ENCODE assay signal across 10 cellular contexts in the genomic region with DNA sequence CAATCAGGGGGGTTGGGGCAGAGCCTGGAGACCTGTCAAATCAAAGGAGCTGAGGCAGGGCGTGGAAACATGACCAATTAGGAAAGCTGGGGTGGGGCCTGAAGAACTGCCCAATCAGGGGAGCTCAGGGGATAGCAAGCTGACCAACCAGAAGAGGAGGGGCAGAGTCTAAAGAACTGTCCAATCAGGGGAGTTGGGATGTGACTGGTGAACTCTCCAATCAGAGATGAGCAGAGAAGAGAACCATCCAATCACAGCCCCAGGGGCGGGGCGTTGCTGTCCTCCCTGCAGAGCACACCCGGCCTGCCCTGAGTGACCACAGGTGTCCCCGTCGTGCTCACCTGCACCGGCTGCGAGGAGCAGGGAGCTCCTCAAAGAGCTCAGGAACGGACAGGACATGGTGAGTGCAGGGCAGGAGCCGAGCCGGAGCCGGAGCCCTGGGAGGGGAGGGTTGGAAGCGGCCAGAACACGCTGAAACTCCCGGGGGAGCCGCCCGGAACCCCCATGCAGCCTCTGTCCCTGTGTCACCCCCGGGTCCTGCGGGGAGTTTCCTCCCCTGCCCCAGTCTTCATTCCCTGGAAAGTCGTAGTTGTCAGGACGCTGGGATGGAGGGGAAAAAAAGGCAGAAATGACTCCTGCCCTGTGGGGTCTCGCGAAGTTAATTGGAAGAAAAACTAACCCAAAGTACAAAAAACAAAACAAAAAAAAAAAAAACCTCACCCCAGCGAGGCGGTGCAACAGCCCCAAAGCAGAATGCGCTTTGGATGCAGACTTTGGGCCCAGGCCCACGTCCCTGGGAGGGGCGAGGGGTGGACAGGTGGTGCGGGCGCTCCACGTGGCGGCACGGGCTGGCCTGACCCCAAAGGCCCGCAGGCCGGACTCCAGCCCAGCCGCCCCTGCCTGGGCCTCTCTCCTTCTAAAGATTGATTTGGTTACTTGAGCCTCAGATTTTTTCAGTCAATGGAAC. TPM values are rescaled to one million over a fixed set of nuclear protein-coding genes. Genes with fewer than 3 reads are reported as not detected.
A peak's percentile ranks its signal among the peaks of the same experiment; 100 is the strongest.
DNase-seq lines count a peak whose midpoint lies in the region; ATAC-seq and TF ChIP-seq lines count a peak whose summit lies in the region.
"Had no signal": no experiment of that assay in that cellular context is flagged by ENCODE, and none has a peak within 500 bp of the region (broad histone marks: within the 10 kb centered on the region; RNA-seq: fewer than 3 reads in every experiment).

A gene (plus strand): TSS at position 311 of the 967 bp plus-strand sequence. CDS start 87 bp downstream, at position 398.

- DNase-seq in right cardiac atrium: peak in 2 of 3 donors; percentile 28 to 57
- DNase-seq in left ventricle myocardium inferior: no peak
- peak; percentile 57 for DNase-seq in NCI-H446 treated with DMSO at 0.1 percent for 48 hours (lab: John Stamatoyannopoulos, UW)
- DNase-seq in cerebellar nuclear complex (lab: John Stamatoyannopoulos, UW): peak; percentile 99
- peak; percentile 95 for DNase-seq in testis
- DNase-seq in effector memory CD8-positive, alpha-beta T cell: no peak
- no peak for DNase-seq in central memory CD4-positive, alpha-beta T cell
- DNase-seq in ACHN: no peak
- DNase-seq: stimulated activated CD4-positive, alpha-beta T cell treated with anti-CD3 and anti-CD28 coated beads, Interleukin-15, amount 100 ng/mL, for 24 hours had no signal

- H3K27ac Mint-ChIP-seq in effector memory CD8-positive, alpha-beta T cell: no peak within 1 kb of the TSS

- in situ Hi-C loops in ACHN (cut with HindIII; ENCODE audit: low pct_ligation_motif_present, low pct_unique_long_range_greater_than_20kb, low sequenced_read_pairs): no loop called here

- H3K4me3 Mint-ChIP-seq in effector memory CD8-positive, alpha-beta T cell: no peak within 1 kb of the TSS

- no peak within 1 kb of the TSS for H3K27ac ChIP-seq in right cardiac atrium (ENCODE audit: low read length)
- no peak within 1 kb of the TSS for H3K27ac ChIP-seq in left ventricle myocardium inferior (replicated peaks)
- no peak within 1 kb of the TSS for H3K27ac ChIP-seq in testis

- no peaks in the 10 kb centered on the region for H3K9me3 Mint-ChIP-seq in effector memory CD8-positive, alpha-beta T cell

- WGBS in right cardiac atrium: 81% methylated on average over 36 of the region's 36 CpGs
- WGBS in testis, 2 donors: 54 to 59% methylated on average over 36 of the region's 36 CpGs

- H3K27me3 Mint-ChIP-seq in effector memory CD8-positive, alpha-beta T cell: peaks cover 19 to 30% of the 10 kb centered on the region in 2 donors

- H3K27me3 ChIP-seq in right cardiac atrium (ENCODE audit: control insufficient read depth, insufficient read depth) (no peaks in the 10 kb centered on the region), left ventricle myocardium inferior (ENCODE audit: low read depth) (no peaks in the 10 kb centered on the region), testis (no peaks in the 10 kb centered on the region)

- H3K4me1 ChIP-seq in right cardiac atrium (ENCODE audit: control insufficient read depth, insufficient read depth, low read length): no peaks in the 10 kb centered on the region
- H3K4me1 ChIP-seq in left ventricle myocardium inferior: no peaks in the 10 kb centered on the region
- H3K4me1 ChIP-seq in testis: no peaks in the 10 kb centered on the region

- intact Hi-C loops in right cardiac atrium (cut with DNase I): no loop called here
- intact Hi-C loops in left ventricle myocardium inferior (cut with micrococcal nuclease): no loop called here
- intact Hi-C loops in testis (cut with DNase I; ENCODE audit: low total_unique reads): no loop called here

- TF ChIP-seq CTCF in left ventricle myocardium inferior (IDR thresholded peaks at IDR 0.05; ENCODE audit: borderline replicate concordance): no peak
- TF ChIP-seq CTCF in testis (IDR thresholded peaks at IDR 0.05): no peak

- H3K36me3 ChIP-seq in left ventricle myocardium inferior (no peaks in the 10 kb centered on the region), testis (ENCODE audit: low read depth, missing control alignments) (no peaks in the 10 kb centered on the region)

- ATAC-seq in right cardiac atrium: peak; percentile 31 to 76
- ATAC-seq in effector memory CD8-positive, alpha-beta T cell (replicated peaks): no peak

- H3K4me1 Mint-ChIP-seq in effector memory CD8-positive, alpha-beta T cell (ENCODE audit: low read depth in 2 of 2): peaks cover 3 to 4% of the 10 kb centered on the region in 2 donors

- no peak within 1 kb of the TSS for H3K4me3 ChIP-seq in right cardiac atrium (ENCODE audit: low read length)
- no peak within 1 kb of the TSS for H3K4me3 ChIP-seq in left ventricle myocardium inferior
- peak within 1 kb of the TSS; percentile 50 for H3K4me3 ChIP-seq in testis

- no peaks in the 10 kb centered on the region for H3K36me3 Mint-ChIP-seq in effector memory CD8-positive, alpha-beta T cell (ENCODE audit: insufficient read depth)

- H3K9me3 ChIP-seq in right cardiac atrium (ENCODE audit: control insufficient read depth, low read length) (no peaks in the 10 kb centered on the region), left ventricle myocardium inferior (replicated peaks) (no peaks in the 10 kb centered on the region), testis (no peaks in the 10 kb centered on the region)

- TF ChIP-seq POLR2A in testis (IDR thresholded peaks at IDR 0.05): no peak

RNA-seq across cellular contexts. Expression of the gene that starts here (rescaled TPM):
- total RNA-seq in right cardiac atrium (under 1 TPM in 1 of 4 donors, not detected in 3; 0.25 TPM), left ventricle myocardium inferior (not detected), testis (1 to 10 TPM; 2.3 to 2.4 TPM)
- polyA plus RNA-seq in right cardiac atrium (not detected), testis (ENCODE audit: insufficient read depth, low read depth, low replicate concordance) (1.9 TPM)
- total RNA-seq: H1 had no signal
- polyA plus RNA-seq: H1 had no signal

Comparison
In these comparisons a context has a peak if more than half of its experiments do, and no peak if none do; other contexts are left out.
1. Peak in DNase-seq and ATAC-seq in right cardiac atrium; RNA of the gene not detected or under 1 TPM.
2. DNase-seq: peak in NCI-H446 treated with DMSO at 0.1 percent for 48 hours (single experiment), cerebellar nuclear complex (2 of 2) and testis (single experiment); none in left ventricle myocardium inferior (single experiment), effector memory CD8-positive, alpha-beta T cell (0 of 3), central memory CD4-positive, alpha-beta T cell (single experiment) and ACHN (single experiment).
3. H3K4me3 ChIP-seq: peak in testis (2 of 2); none in right cardiac atrium (single experiment) and left ventricle myocardium inferior (single experiment).